In the genomic region with DNA sequence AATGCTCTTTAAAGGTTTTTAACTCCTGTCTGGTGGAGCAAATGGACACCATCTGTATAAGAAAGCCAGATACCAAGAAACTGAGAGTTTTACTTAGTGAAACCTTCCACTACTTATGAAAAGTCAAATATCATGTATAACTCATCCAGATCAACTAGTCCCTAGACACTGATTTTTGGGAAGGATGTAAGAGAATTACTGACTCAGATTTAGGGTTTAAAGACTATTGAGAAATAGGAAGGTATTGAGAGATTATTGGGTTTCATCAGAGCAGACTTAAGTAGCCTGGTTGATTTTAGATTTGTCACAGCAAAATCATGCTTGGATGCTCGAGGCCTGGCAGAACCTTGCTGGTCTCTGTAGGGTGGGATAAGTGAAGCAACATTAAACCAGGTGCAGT, we compare ENCODE assay signal across 1 cellular context.
TF ChIP-seq lines count a peak whose summit lies in the region.

No MANE protein-coding gene starts in this region.

TF ChIP-seq in neural cell, 6 proteins besides CTCF, POLR2A, EP300 and RAD21 (continued from another document):
- TF ChIP-seq, protein P1, sequence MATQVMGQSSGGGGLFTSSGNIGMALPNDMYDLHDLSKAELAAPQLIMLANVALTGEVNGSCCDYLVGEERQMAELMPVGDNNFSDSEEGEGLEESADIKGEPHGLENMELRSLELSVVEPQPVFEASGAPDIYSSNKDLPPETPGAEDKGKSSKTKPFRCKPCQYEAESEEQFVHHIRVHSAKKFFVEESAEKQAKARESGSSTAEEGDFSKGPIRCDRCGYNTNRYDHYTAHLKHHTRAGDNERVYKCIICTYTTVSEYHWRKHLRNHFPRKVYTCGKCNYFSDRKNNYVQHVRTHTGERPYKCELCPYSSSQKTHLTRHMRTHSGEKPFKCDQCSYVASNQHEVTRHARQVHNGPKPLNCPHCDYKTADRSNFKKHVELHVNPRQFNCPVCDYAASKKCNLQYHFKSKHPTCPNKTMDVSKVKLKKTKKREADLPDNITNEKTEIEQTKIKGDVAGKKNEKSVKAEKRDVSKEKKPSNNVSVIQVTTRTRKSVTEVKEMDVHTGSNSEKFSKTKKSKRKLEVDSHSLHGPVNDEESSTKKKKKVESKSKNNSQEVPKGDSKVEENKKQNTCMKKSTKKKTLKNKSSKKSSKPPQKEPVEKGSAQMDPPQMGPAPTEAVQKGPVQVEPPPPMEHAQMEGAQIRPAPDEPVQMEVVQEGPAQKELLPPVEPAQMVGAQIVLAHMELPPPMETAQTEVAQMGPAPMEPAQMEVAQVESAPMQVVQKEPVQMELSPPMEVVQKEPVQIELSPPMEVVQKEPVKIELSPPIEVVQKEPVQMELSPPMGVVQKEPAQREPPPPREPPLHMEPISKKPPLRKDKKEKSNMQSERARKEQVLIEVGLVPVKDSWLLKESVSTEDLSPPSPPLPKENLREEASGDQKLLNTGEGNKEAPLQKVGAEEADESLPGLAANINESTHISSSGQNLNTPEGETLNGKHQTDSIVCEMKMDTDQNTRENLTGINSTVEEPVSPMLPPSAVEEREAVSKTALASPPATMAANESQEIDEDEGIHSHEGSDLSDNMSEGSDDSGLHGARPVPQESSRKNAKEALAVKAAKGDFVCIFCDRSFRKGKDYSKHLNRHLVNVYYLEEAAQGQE (IDR thresholded peaks at IDR 0.05; ENCODE audit: borderline replicate concordance) = no peak
